In genomic region chr6:72626126-72626525, GRCh38 we compare ENCODE assay signal across 1 cellular context.
TF ChIP-seq lines count a peak whose summit lies in the region.

No MANE protein-coding gene starts in this region.

TF ChIP-seq in K562, 482 proteins besides CTCF, POLR2A, EP300 and RAD21:
- TF ChIP-seq MITF (IDR thresholded peaks at IDR 0.05) = no peak
- TF ChIP-seq FOXK1 (CRISPR knock-in tag; IDR thresholded peaks at IDR 0.05; ENCODE audit: borderline replicate concordance) = no peak
- TF ChIP-seq, protein P1, sequence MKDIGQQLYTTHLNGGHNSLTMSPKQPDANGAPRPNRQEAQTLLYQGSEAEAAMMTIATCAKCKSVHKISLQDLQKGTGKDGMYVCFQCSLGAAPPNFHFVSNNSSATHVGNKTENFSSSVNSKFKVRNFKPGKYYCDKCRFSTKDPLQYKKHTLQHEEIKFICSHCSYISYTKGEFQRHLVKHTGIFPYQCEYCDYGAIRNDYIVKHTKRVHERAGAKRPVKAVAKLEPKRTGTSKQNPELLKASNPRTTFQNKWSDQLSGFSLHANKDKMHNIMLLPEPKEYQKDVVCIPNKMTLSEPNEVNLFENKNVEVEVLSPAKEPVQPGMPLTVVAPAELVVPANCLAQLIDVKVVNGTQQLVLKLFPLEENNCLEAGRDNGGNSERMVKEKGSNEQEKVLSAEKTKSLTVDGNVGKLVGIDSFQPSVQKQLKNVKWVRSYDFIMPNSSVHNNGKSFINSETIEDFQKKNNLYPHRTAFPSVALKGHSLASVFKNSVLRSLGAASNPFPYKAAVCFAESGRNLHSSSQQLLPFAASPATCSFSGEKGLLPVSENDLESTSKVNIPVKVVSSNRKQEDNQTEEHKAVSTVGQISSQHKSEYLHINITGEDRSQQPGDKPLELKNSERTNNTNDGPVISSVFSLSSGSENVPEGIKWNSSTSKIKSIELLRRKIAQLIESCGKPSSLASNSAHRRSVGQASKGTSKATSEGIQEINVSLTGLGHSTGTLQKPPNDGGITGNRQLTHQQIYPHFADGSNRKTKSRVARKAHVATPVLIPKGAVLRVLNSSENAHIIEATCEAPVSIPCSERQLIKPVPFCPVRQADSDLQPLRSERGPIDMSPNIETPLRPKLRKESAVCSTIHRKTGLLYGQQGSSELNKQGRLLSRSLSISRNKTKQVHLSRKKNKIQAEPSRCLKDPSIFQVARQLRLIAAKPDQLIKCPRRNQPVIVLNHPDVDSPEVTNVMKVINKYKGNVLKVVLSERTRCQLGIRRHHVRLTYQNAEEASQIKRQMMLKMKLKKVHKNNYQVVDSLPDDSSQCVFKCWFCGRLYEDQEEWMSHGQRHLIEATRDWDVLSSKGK (CRISPR knock-in tag; IDR thresholded peaks at IDR 0.05) = no peak
- TF ChIP-seq HDGF (IDR thresholded peaks at IDR 0.05) = no peak
- TF ChIP-seq ZNF766 (CRISPR knock-in tag; conservative IDR thresholded peaks at IDR 0.05) = no peak
- TF ChIP-seq CBFA2T3 (IDR thresholded peaks at IDR 0.05) = 0 out of 2 replicates have a peak, but pooled peaks have one; percentile 4
- no peak for TF ChIP-seq XRCC5 (IDR thresholded peaks at IDR 0.05; ENCODE audit: low read depth, low read length)
- TF ChIP-seq SPI1 (IDR thresholded peaks at IDR 0.05; ENCODE audit: borderline replicate concordance, low read depth, low read length) = 0 out of 2 replicates have a peak, but pooled peaks have one; percentile 46
TF ChIP-seq in K562: peak in this region for 2.
